In genomic region chr2:104849618-104850097, GRCh38 we compare ENCODE assay signal across 1 cellular context.
TF ChIP-seq lines count a peak whose summit lies in the region.

No MANE protein-coding gene starts in this region.

TF ChIP-seq in HepG2, 621 proteins besides CTCF, POLR2A, EP300 and RAD21 (continued from another document):
- TF ChIP-seq RERE (CRISPR knock-in tag; IDR thresholded peaks at IDR 0.05; ENCODE audit: low read depth) (no peak), SUZ12 (IDR thresholded peaks at IDR 0.05; ENCODE audit: low read depth, low read length) (no peak), HOXA9 (CRISPR knock-in tag; IDR thresholded peaks at IDR 0.05; ENCODE audit: borderline replicate concordance) (no peak), MAZ (IDR thresholded peaks at IDR 0.05; ENCODE audit: borderline replicate concordance, low read depth, low read length) (no peak), MAZ (CRISPR knock-in tag; IDR thresholded peaks at IDR 0.05; ENCODE audit: low read depth) (no peak), PITX1 (CRISPR knock-in tag; IDR thresholded peaks at IDR 0.05) (no peak), ZNF44 (CRISPR knock-in tag; IDR thresholded peaks at IDR 0.05) (no peak), ARID2 (CRISPR knock-in tag; IDR thresholded peaks at IDR 0.05; ENCODE audit: borderline replicate concordance) (no peak), ZFP90 (CRISPR knock-in tag; IDR thresholded peaks at IDR 0.05; ENCODE audit: borderline replicate concordance) (no peak), KLF16 (CRISPR knock-in tag; IDR thresholded peaks at IDR 0.05) (no peak), ZNF362 (CRISPR knock-in tag; IDR thresholded peaks at IDR 0.05; ENCODE audit: borderline replicate concordance) (no peak), ATF7 (IDR thresholded peaks at IDR 0.05) (no peak), ATF7 (CRISPR knock-in tag; IDR thresholded peaks at IDR 0.05) (no peak), PAF1 (CRISPR knock-in tag; IDR thresholded peaks at IDR 0.05) (no peak), STAG1 (CRISPR knock-in tag; IDR thresholded peaks at IDR 0.05) (peak; percentile 65), ZBTB42 (CRISPR knock-in tag; IDR thresholded peaks at IDR 0.05) (no peak), SMC3 (IDR thresholded peaks at IDR 0.05; ENCODE audit: low read length) (peak; percentile 79), EZH2 (conservative IDR thresholded peaks at IDR 0.05; ENCODE audit: low read depth, low read length) (0 out of 2 replicates have a peak, but pooled peaks have one; percentile 51), RNF2 (conservative IDR thresholded peaks at IDR 0.05; ENCODE audit: low read depth) (no peak), ZNF280D (CRISPR knock-in tag; IDR thresholded peaks at IDR 0.05) (no peak), ATF3 (CRISPR knock-in tag; IDR thresholded peaks at IDR 0.05) (no peak), SRSF9 (IDR thresholded peaks at IDR 0.05; ENCODE audit: borderline replicate concordance, insufficient read depth, low read depth, low read length, poor library complexity, severe bottlenecking) (no peak), FIP1L1 (IDR thresholded peaks at IDR 0.05; ENCODE audit: borderline replicate concordance, insufficient read depth, low read depth, low read length) (no peak), REXO4 (CRISPR knock-in tag; IDR thresholded peaks at IDR 0.05; ENCODE audit: borderline replicate concordance) (no peak), ARID3A (IDR thresholded peaks at IDR 0.05; ENCODE audit: low read depth, low read length) (no peak), ZNF883 (CRISPR knock-in tag; IDR thresholded peaks at IDR 0.05; ENCODE audit: not compliant biosample characterization) (no peak), ZNF441 (CRISPR knock-in tag; IDR thresholded peaks at IDR 0.05; ENCODE audit: borderline replicate concordance) (no peak), ZNF777 (CRISPR knock-in tag; IDR thresholded peaks at IDR 0.05) (no peak), ZNF781 (CRISPR knock-in tag; IDR thresholded peaks at IDR 0.05; ENCODE audit: borderline replicate concordance, not compliant biosample characterization) (no peak), DBP (CRISPR knock-in tag; IDR thresholded peaks at IDR 0.05; ENCODE audit: not compliant biosample characterization) (no peak), NRL (CRISPR knock-in tag; IDR thresholded peaks at IDR 0.05; ENCODE audit: borderline replicate concordance) (no peak), ZNF547 (CRISPR knock-in tag; IDR thresholded peaks at IDR 0.05) (no peak), ZNF101 (CRISPR knock-in tag; IDR thresholded peaks at IDR 0.05; ENCODE audit: borderline replicate concordance, low read depth) (no peak), GTF3A (CRISPR knock-in tag; conservative IDR thresholded peaks at IDR 0.05) (no peak), ERF (CRISPR knock-in tag; IDR thresholded peaks at IDR 0.05) (no peak)
- TF ChIP-seq, protein P1, sequence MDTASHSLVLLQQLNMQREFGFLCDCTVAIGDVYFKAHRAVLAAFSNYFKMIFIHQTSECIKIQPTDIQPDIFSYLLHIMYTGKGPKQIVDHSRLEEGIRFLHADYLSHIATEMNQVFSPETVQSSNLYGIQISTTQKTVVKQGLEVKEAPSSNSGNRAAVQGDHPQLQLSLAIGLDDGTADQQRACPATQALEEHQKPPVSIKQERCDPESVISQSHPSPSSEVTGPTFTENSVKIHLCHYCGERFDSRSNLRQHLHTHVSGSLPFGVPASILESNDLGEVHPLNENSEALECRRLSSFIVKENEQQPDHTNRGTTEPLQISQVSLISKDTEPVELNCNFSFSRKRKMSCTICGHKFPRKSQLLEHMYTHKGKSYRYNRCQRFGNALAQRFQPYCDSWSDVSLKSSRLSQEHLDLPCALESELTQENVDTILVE (CRISPR knock-in tag; IDR thresholded peaks at IDR 0.05) = no peak
- TF ChIP-seq, protein P2, sequence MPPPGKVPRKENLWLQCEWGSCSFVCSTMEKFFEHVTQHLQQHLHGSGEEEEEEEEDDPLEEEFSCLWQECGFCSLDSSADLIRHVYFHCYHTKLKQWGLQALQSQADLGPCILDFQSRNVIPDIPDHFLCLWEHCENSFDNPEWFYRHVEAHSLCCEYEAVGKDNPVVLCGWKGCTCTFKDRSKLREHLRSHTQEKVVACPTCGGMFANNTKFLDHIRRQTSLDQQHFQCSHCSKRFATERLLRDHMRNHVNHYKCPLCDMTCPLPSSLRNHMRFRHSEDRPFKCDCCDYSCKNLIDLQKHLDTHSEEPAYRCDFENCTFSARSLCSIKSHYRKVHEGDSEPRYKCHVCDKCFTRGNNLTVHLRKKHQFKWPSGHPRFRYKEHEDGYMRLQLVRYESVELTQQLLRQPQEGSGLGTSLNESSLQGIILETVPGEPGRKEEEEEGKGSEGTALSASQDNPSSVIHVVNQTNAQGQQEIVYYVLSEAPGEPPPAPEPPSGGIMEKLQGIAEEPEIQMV (CRISPR knock-in tag; IDR thresholded peaks at IDR 0.05; ENCODE audit: low read depth) = no peak
- TF ChIP-seq, protein P3, sequence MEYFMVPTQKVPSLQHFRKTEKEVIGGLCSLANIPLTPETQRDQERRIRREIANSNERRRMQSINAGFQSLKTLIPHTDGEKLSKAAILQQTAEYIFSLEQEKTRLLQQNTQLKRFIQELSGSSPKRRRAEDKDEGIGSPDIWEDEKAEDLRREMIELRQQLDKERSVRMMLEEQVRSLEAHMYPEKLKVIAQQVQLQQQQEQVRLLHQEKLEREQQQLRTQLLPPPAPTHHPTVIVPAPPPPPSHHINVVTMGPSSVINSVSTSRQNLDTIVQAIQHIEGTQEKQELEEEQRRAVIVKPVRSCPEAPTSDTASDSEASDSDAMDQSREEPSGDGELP (IDR thresholded peaks at IDR 0.05; ENCODE audit: borderline replicate concordance, low read depth) = no peak
- TF ChIP-seq, protein P4, sequence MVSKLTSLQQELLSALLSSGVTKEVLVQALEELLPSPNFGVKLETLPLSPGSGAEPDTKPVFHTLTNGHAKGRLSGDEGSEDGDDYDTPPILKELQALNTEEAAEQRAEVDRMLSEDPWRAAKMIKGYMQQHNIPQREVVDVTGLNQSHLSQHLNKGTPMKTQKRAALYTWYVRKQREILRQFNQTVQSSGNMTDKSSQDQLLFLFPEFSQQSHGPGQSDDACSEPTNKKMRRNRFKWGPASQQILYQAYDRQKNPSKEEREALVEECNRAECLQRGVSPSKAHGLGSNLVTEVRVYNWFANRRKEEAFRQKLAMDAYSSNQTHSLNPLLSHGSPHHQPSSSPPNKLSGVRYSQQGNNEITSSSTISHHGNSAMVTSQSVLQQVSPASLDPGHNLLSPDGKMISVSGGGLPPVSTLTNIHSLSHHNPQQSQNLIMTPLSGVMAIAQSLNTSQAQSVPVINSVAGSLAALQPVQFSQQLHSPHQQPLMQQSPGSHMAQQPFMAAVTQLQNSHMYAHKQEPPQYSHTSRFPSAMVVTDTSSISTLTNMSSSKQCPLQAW (CRISPR knock-in tag; IDR thresholded peaks at IDR 0.05) = no peak
TF ChIP-seq in HepG2: peak in this region for 5.
